Comparison of ENCODE assay signal across 8 cellular contexts in the genomic region with DNA sequence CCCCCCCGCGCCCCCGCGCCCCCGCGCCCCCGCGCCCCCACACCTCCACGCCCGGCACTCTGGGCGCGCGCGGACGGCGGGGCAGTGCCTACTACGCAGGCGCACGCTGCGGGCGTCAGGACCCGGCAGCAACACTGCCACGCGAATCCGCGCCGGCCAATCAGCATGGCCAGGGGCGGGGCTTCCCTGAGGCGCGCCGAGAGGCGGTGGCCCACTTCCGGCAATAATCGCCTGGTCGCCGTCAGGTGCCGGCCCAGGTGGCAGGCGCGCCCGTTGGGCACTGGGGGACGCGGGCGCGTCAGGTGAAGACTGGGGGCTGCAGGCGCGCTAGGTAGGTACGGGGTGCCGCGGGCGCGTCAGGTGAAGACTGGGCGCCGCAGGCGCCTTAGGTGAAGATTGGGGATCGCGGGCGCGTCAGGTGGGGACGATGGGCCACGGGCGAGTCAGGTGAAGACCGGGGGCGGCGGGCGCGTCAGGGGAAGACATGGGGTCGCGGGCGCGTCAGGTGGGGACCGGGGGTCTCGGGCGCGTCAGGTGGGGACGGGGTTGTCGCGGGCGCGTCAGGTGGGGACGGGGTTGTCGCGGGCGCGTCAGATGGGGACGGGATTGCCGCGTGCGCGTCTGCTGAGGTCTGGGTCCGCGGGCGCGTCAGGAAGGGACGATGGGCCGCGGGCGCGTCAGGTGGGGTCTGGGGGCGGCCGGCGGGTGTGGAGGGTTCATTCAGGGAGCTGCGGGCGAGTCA.
A peak's percentile ranks its signal among the peaks of the same experiment; 100 is the strongest.
DNase-seq lines count a peak whose midpoint lies in the region; ATAC-seq and TF ChIP-seq lines count a peak whose summit lies in the region.

No MANE protein-coding gene starts in this region.

- H3K4me2 ChIP-seq in OCI-LY3 (ENCODE audit: low read length): peak overlapping the region; percentile 46

- peak; percentile 87 for ATAC-seq in GM21528 (IDR thresholded peaks at IDR 0.05; ENCODE audit: low FRiP score, unreplicated experiment)

- H3K4me1 ChIP-seq in OCI-LY3 (ENCODE audit: low read length) (peaks cover 23% of the 10 kb centered on the region), mucosa of rectum (ENCODE audit: control insufficient read depth in 2 of 2, insufficient read depth in 2 of 2, low read length in 2 of 2) (peaks cover 0 to 2% of the 10 kb centered on the region in 2 donors)

- no peak overlapping the region for H2AFZ ChIP-seq in OCI-LY3 (ENCODE audit: low read depth, low read length)

- DNase-seq in DMS114 treated with DMSO at 0.1 percent for 48 hours (lab: John Stamatoyannopoulos, UW; ENCODE audit: unreplicated experiment): peak; percentile 47
- DNase-seq in HuH-7.5 (ENCODE audit: low spot score): peak; percentile 88
- DNase-seq in activated T-cell treated with anti-CD3 and anti-CD28 coated beads for 24 hours (ENCODE audit: low read depth): peak; percentile 90
- DNase-seq in erythroblast (lab: John Stamatoyannopoulos, UW): peak; percentile 87 to 91
- peak; percentile 93 for DNase-seq in stimulated activated CD8-positive, alpha-beta memory T cell treated with anti-CD3 and anti-CD28 coated beads, Interleukin-4, amount 100 ng/mL, for 48 hours

- TF ChIP-seq CTCF in OCI-LY3 (IDR thresholded peaks at IDR 0.05; ENCODE audit: low read depth, low read length): no peak

- H3K9ac ChIP-seq in OCI-LY3 (ENCODE audit: low read length): peak overlapping the region; percentile 50; the same call in 1 of the 2 replicates
- peak overlapping the region in 1 of 2 donors; percentile 66 for H3K9ac ChIP-seq in mucosa of rectum (ENCODE audit: low read depth in 1 of 2, low read length in 2 of 2)

- H3K79me2 ChIP-seq in OCI-LY3 (ENCODE audit: low read length): peaks cover 16% of the 10 kb centered on the region; the same call in 1 of the 2 replicates

- H3K9me3 ChIP-seq in OCI-LY3 (ENCODE audit: insufficient read depth, low read length): no peaks in the 10 kb centered on the region
- no peaks in the 10 kb centered on the region for H3K9me3 ChIP-seq in mucosa of rectum (ENCODE audit: control insufficient read depth in 2 of 2, low read length in 2 of 2)

- H3K27me3 ChIP-seq in OCI-LY3 (ENCODE audit: low read depth, low read length) (no peaks in the 10 kb centered on the region), mucosa of rectum (ENCODE audit: control insufficient read depth in 2 of 2, insufficient read depth in 2 of 2, low read length in 2 of 2) (no peaks in the 10 kb centered on the region)

- no peaks in the 10 kb centered on the region for H4K20me1 ChIP-seq in OCI-LY3 (ENCODE audit: insufficient read depth, low read length)

- H3K27ac ChIP-seq in OCI-LY3 (ENCODE audit: low read length) (no peak overlapping the region), mucosa of rectum (ENCODE audit: low read depth in 2 of 2, low read length in 2 of 2) (peak overlapping the region in 1 of 2 donors; percentile 55)

- no peaks in the 10 kb centered on the region for H3K36me3 ChIP-seq in OCI-LY3 (replicated peaks; ENCODE audit: low read depth, low read length)
- H3K36me3 ChIP-seq in mucosa of rectum (ENCODE audit: control insufficient read depth in 2 of 2, insufficient read depth in 2 of 2, low read length in 2 of 2): no peaks in the 10 kb centered on the region

- peak overlapping the region; percentile 90 for H3K4me3 ChIP-seq in OCI-LY3 (ENCODE audit: low read length)
- peak overlapping the region; percentile 68 to 72 for H3K4me3 ChIP-seq in mucosa of rectum (ENCODE audit: low read length in 2 of 2)

- peak; percentile 62 for TF ChIP-seq POLR2A in erythroblast (IDR thresholded peaks at IDR 0.05; ENCODE audit: low read length)
